Comparison of ENCODE assay signal across 8 cellular contexts in genomic region chr2:164697688-164698290, GRCh38.
A peak's percentile ranks its signal among the peaks of the same experiment; 100 is the strongest.
DNase-seq lines count a peak whose midpoint lies in the region; ATAC-seq and TF ChIP-seq lines count a peak whose summit lies in the region.

No MANE protein-coding gene starts in this region.

- WGBS in right lobe of liver (ENCODE audit: insufficient coverage, low coverage, low lambda C conversion rate, missing lambda C conversion rate) = 43% methylated on average over 2 of the region's 2 CpGs

- no peak for DNase-seq in WERI-Rb-1
- no peak for DNase-seq in right lobe of liver
- DNase-seq in D341Med (ENCODE audit: low spot score) = no peak
- DNase-seq in central memory CD4-positive, alpha-beta T cell = no peak

- no peaks in the 10 kb centered on the region for H3K9me3 ChIP-seq in DOHH2 (ENCODE audit: control insufficient read depth, insufficient read depth, low read length)
- no peaks in the 10 kb centered on the region for H3K9me3 ChIP-seq in WERI-Rb-1 (ENCODE audit: severe bottlenecking)
- no peaks in the 10 kb centered on the region for H3K9me3 ChIP-seq in right lobe of liver

- H3F3A ChIP-seq in DOHH2 (ENCODE audit: control insufficient read depth, insufficient read depth) = no peaks in the 10 kb centered on the region

- H3K4me3 ChIP-seq in DOHH2 (ENCODE audit: low read length) (no peak overlapping the region), WERI-Rb-1 (ENCODE audit: low read depth, low read length) (no peak overlapping the region), right lobe of liver (no peak overlapping the region)

- H4K20me1 ChIP-seq in DOHH2 (ENCODE audit: control insufficient read depth, insufficient read depth, low read depth, low read length) = no peaks in the 10 kb centered on the region

- H3K4me1 ChIP-seq in DOHH2 (ENCODE audit: control insufficient read depth, low read length) = no peaks in the 10 kb centered on the region
- peaks cover 0 to 2% (median 0%) of the 10 kb centered on the region in 4 donors for H3K4me1 ChIP-seq in right lobe of liver

- H3K4me2 ChIP-seq in DOHH2 (ENCODE audit: low read length) = no peak overlapping the region

- no peaks in the 10 kb centered on the region for H3K79me2 ChIP-seq in DOHH2 (ENCODE audit: control insufficient read depth, low read length)

- ATAC-seq in HG03097 (IDR thresholded peaks at IDR 0.05; ENCODE audit: low FRiP score, unreplicated experiment) (peak; percentile 57), right lobe of liver (peak; percentile 47 to 69 (median 68)), GM19463 (IDR thresholded peaks at IDR 0.05; ENCODE audit: unreplicated experiment) (no peak)
- ATAC-seq in activated CD4-positive, CD25-positive, alpha-beta regulatory T cell treated with anti-CD3 and anti-CD28 coated beads, Interleukin-2, amount 50 U/mL, for 24 hours = no peak

- no peak for TF ChIP-seq POLR2A in right lobe of liver (IDR thresholded peaks at IDR 0.05)

- peak; percentile 54 for TF ChIP-seq CTCF in DOHH2 (IDR thresholded peaks at IDR 0.05; ENCODE audit: low read depth, low read length, poor library complexity, severe bottlenecking)
- TF ChIP-seq CTCF in WERI-Rb-1 (IDR thresholded peaks at IDR 0.05; ENCODE audit: low read depth, low read length) = 0 out of 2 replicates have a peak, but pooled peaks have one; percentile 19
- TF ChIP-seq CTCF in right lobe of liver (IDR thresholded peaks at IDR 0.05) = peak; percentile 50 to 56 (median 52)

- intact Hi-C loops in right lobe of liver (cut with DNase I) = no loop called here

- no peaks in the 10 kb centered on the region for H3K27me3 ChIP-seq in DOHH2 (ENCODE audit: control insufficient read depth, low read length)
- H3K27me3 ChIP-seq in WERI-Rb-1 (ENCODE audit: insufficient read depth, low read depth, severe bottlenecking) = no peaks in the 10 kb centered on the region
- no peaks in the 10 kb centered on the region for H3K27me3 ChIP-seq in right lobe of liver

- no peaks in the 10 kb centered on the region for H3K9me2 ChIP-seq in DOHH2 (replicated peaks; ENCODE audit: control insufficient read depth, low read length)

- peaks cover 11% of the 10 kb centered on the region; the same call in 1 of the 2 replicates for H3K36me3 ChIP-seq in DOHH2 (ENCODE audit: control insufficient read depth, low read length)
- peaks cover 5% of the 10 kb centered on the region for H3K36me3 ChIP-seq in WERI-Rb-1
- H3K36me3 ChIP-seq in right lobe of liver = peaks cover 0 to 33% (median 8%) of the 10 kb centered on the region in 4 donors

- no peak overlapping the region for H3K27ac ChIP-seq in DOHH2 (ENCODE audit: low read depth, low read length)
- H3K27ac ChIP-seq in WERI-Rb-1 = no peak overlapping the region
- no peak overlapping the region for H3K27ac ChIP-seq in right lobe of liver

Comparison
In these comparisons a context has a peak if more than half of its experiments do, and no peak if none do; other contexts are left out.
1. ATAC-seq: peak in HG03097 (single experiment) and right lobe of liver (4 of 4); none in GM19463 (single experiment) and activated CD4-positive, CD25-positive, alpha-beta regulatory T cell treated with anti-CD3 and anti-CD28 coated beads, Interleukin-2, amount 50 U/mL, for 24 hours (0 of 2).
2. Peak in every context shown above with its lines, with median percentiles within 50 percentile points of each other: CTCF ChIP-seq.